ENCODE assay signal across 13 cellular contexts in the genomic region with DNA sequence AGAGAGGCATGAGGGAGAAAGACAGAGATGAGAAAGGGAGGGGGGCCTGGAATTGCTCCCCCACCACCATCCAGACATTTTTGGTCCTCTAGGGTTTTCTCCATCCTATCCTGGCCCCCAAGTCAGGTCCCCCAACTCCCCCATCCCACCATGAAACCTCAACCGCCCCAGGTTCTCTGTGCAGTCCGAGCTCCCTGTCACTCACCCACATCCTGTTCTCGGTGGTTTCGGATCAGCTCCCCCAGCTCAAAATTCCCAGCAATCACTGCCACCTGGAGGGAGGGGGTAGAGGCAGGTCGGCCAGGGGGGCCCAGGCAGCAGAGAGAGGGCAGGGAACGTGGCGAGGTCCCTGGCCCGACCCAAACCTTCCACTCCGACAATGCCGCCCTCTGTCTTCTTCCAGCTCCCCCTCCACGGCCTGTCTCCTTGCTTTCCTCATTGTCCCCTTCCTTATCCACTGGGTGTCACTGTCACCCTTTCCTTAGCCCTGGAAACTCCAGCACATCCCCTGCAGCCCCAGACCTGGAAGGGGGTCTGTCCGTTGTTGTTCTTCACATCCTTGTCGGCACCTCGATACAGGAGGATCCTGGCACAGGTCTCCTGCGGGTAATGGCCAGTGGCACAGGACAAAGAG. TPM values are rescaled to one million over a fixed set of nuclear protein-coding genes. Genes with fewer than 3 reads are reported as not detected.
DNase-seq lines count a peak whose midpoint lies in the region; ATAC-seq and TF ChIP-seq lines count a peak whose summit lies in the region.
"Had no signal": no experiment of that assay in that cellular context is flagged by ENCODE, and none has a peak within 500 bp of the region (broad histone marks: within the 10 kb centered on the region; RNA-seq: fewer than 3 reads in every experiment).

No MANE protein-coding gene starts in this region.

- peaks cover 9% of the 10 kb centered on the region for H3K36me3 Mint-ChIP-seq in neural progenitor cell
- no peaks in the 10 kb centered on the region for H3K36me3 Mint-ChIP-seq in activated CD8-positive, alpha-beta T cell treated with anti-CD3 and anti-CD28 coated beads, Interleukin-2, amount 10 ng/mL, durations not matched to agents 7 days and 5 days (ENCODE audit: low read depth)

- peak; percentile 21 for TF ChIP-seq CTCF in brain microvascular endothelial cell (IDR thresholded peaks at IDR 0.05; ENCODE audit: low read depth, low read length, missing control alignments)
- peak; percentile 50 for TF ChIP-seq CTCF in neural progenitor cell (IDR thresholded peaks at IDR 0.05)

- ATAC-seq in HG03520 (IDR thresholded peaks at IDR 0.05; ENCODE audit: unreplicated experiment) (no peak), HG02571 (IDR thresholded peaks at IDR 0.05; ENCODE audit: unreplicated experiment) (no peak)
- ATAC-seq in activated CD8-positive, alpha-beta T cell treated with anti-CD3 and anti-CD28 coated beads, Interleukin-2, amount 10 ng/mL, durations not matched to agents 7 days and 5 days: no peak

- peaks cover 7% of the 10 kb centered on the region for H3K4me1 Mint-ChIP-seq in neural progenitor cell
- peaks cover 5% of the 10 kb centered on the region for H3K4me1 Mint-ChIP-seq in activated CD8-positive, alpha-beta T cell treated with anti-CD3 and anti-CD28 coated beads, Interleukin-2, amount 10 ng/mL, durations not matched to agents 7 days and 5 days (ENCODE audit: low read depth)

- DNase-seq in NCI-H146 (lab: John Stamatoyannopoulos, UW) (peak; percentile 19), NCI-H146 treated with DMSO at 0.1 percent for 48 hours (lab: John Stamatoyannopoulos, UW; ENCODE audit: unreplicated experiment) (no peak), NCI-H1105 (lab: John Stamatoyannopoulos, UW) (peak; percentile 26), brain microvascular endothelial cell (no peak), neural progenitor cell (ENCODE audit: low spot score) (peak; percentile 58)
- DNase-seq in activated CD8-positive, alpha-beta T cell treated with anti-CD3 and anti-CD28 coated beads, Interleukin-2, amount 10 ng/mL, durations not matched to agents 7 days and 5 days: no peak
- DNase-seq: NCI-H774, T-helper 2 cell had no signal

- H3K9me3 Mint-ChIP-seq in neural progenitor cell: no peaks in the 10 kb centered on the region
- no peaks in the 10 kb centered on the region for H3K9me3 Mint-ChIP-seq in activated CD8-positive, alpha-beta T cell treated with anti-CD3 and anti-CD28 coated beads, Interleukin-2, amount 10 ng/mL, durations not matched to agents 7 days and 5 days (ENCODE audit: insufficient read depth)

- H3K4me3 ChIP-seq in brain microvascular endothelial cell (ENCODE audit: low read depth, low read length) (no peak overlapping the region), neural progenitor cell (no peak overlapping the region)

- no peak overlapping the region for H3K4me3 Mint-ChIP-seq in neural progenitor cell
- no peak overlapping the region for H3K4me3 Mint-ChIP-seq in activated CD8-positive, alpha-beta T cell treated with anti-CD3 and anti-CD28 coated beads, Interleukin-2, amount 10 ng/mL, durations not matched to agents 7 days and 5 days

- H2AFZ ChIP-seq in neural progenitor cell (replicated peaks): no peak overlapping the region

- H3K9me3 ChIP-seq in neural progenitor cell (ENCODE audit: low read depth): no peaks in the 10 kb centered on the region

- POLR2A ChIA-PET in activated CD8-positive, alpha-beta T cell treated with anti-CD3 and anti-CD28 coated beads, Interleukin-2, amount 10 ng/mL, durations not matched to agents 7 days and 5 days (lab: Charles Lee): interaction anchor here (0.5 kb wide), 1 partner anchor 227 kb away, joined by 3 read pairs; no protein-coding TSS in a partner anchor

- in situ Hi-C loops in brain microvascular endothelial cell (cut with HindIII; ENCODE audit: low pct_ligation_motif_present, low sequenced_read_pairs): no loop called here

- H3K36me3 ChIP-seq in brain microvascular endothelial cell (replicated peaks) (no peaks in the 10 kb centered on the region), neural progenitor cell (no peaks in the 10 kb centered on the region)

- H3K27ac ChIP-seq in brain microvascular endothelial cell: no peak overlapping the region
- H3K27ac ChIP-seq in neural progenitor cell: no peak overlapping the region

- no peaks in the 10 kb centered on the region for H3F3A ChIP-seq in neural progenitor cell (ENCODE audit: low read depth)

- H3K9ac ChIP-seq in neural progenitor cell: no peak overlapping the region

- no peak overlapping the region for H3K4me2 ChIP-seq in neural progenitor cell

- H3K27me3 ChIP-seq in brain microvascular endothelial cell (replicated peaks) (peaks cover 3% of the 10 kb centered on the region), neural progenitor cell (peaks cover 66% of the 10 kb centered on the region)

- no peaks in the 10 kb centered on the region for H3K4me1 ChIP-seq in neural progenitor cell

- CTCF ChIA-PET in activated CD8-positive, alpha-beta T cell treated with anti-CD3 and anti-CD28 coated beads, Interleukin-2, amount 10 ng/mL, durations not matched to agents 7 days and 5 days (lab: Charles Lee): interaction anchor here (0.6 to 2.3 kb wide), 4 partner anchors 12 to 218 kb away, joined by 3 to 9 read pairs (median 3); no protein-coding TSS in a partner anchor

- peaks cover 3% of the 10 kb centered on the region for H3K27me3 Mint-ChIP-seq in neural progenitor cell (ENCODE audit: insufficient read depth, low read depth)
- H3K27me3 Mint-ChIP-seq in activated CD8-positive, alpha-beta T cell treated with anti-CD3 and anti-CD28 coated beads, Interleukin-2, amount 10 ng/mL, durations not matched to agents 7 days and 5 days (ENCODE audit: low read depth): peaks cover 16% of the 10 kb centered on the region

- no peaks in the 10 kb centered on the region for H3K79me2 ChIP-seq in neural progenitor cell (ENCODE audit: low read depth)

- no peak overlapping the region for H3K27ac Mint-ChIP-seq in neural progenitor cell
- H3K27ac Mint-ChIP-seq in activated CD8-positive, alpha-beta T cell treated with anti-CD3 and anti-CD28 coated beads, Interleukin-2, amount 10 ng/mL, durations not matched to agents 7 days and 5 days: no peak overlapping the region

- no peaks in the 10 kb centered on the region for H4K20me1 ChIP-seq in neural progenitor cell (ENCODE audit: low read depth)

RNA-seq across cellular contexts. Expression of a gene that starts 15.6 kb away (rescaled TPM):
- total RNA-seq in neural progenitor cell (ENCODE audit: low replicate concordance): 1.4 and 2.3 TPM in 2 replicates
- total RNA-seq in activated CD8-positive, alpha-beta T cell treated with anti-CD3 and anti-CD28 coated beads, Interleukin-2, amount 10 ng/mL, durations not matched to agents 7 days and 5 days: not detected

RNA-seq across cellular contexts. Expression of a gene that starts 19.1 kb away (rescaled TPM):
- 0.09 and 3.4 TPM in 2 replicates for total RNA-seq in neural progenitor cell (ENCODE audit: low replicate concordance)
- total RNA-seq in activated CD8-positive, alpha-beta T cell treated with anti-CD3 and anti-CD28 coated beads, Interleukin-2, amount 10 ng/mL, durations not matched to agents 7 days and 5 days: 1 to 10 TPM; 1.4 to 2.3 TPM

RNA-seq across cellular contexts. Expression of a gene that starts 54.8 kb away (rescaled TPM):
- total RNA-seq in neural progenitor cell (ENCODE audit: low replicate concordance): 1.3 and 6.0 TPM in 2 replicates
- not detected for total RNA-seq in activated CD8-positive, alpha-beta T cell treated with anti-CD3 and anti-CD28 coated beads, Interleukin-2, amount 10 ng/mL, durations not matched to agents 7 days and 5 days
- total RNA-seq: frontal cortex, mononuclear cell, skeletal muscle tissue had no signal

Comparison
In these comparisons a context has a peak if more than half of its experiments do, and no peak if none do; other contexts are left out.
1. DNase-seq: peak in NCI-H146 (single experiment), NCI-H1105 (single experiment) and neural progenitor cell (single experiment); none in NCI-H146 treated with DMSO at 0.1 percent for 48 hours (single experiment), brain microvascular endothelial cell (single experiment) and activated CD8-positive, alpha-beta T cell treated with anti-CD3 and anti-CD28 coated beads, Interleukin-2, amount 10 ng/mL, durations not matched to agents 7 days and 5 days (single experiment).